8 cellular contexts compared by ENCODE assay signal in genomic region chr7:152759655-152760383, GRCh38. TPM values are rescaled to one million over a fixed set of nuclear protein-coding genes. Genes with fewer than 3 reads are reported as not detected.
A peak's percentile ranks its signal among the peaks of the same experiment; 100 is the strongest.
DNase-seq lines count a peak whose midpoint lies in the region; ATAC-seq and TF ChIP-seq lines count a peak whose summit lies in the region.

ACTR3B (plus strand) TSS chr7:152759752; CDS start chr7:152759883, 131 bp downstream.

- peaks cover 4% of the 10 kb centered on the region for H4K20me1 ChIP-seq in osteoblast (ENCODE audit: insufficient read depth, low read length)

- no peaks in the 10 kb centered on the region for H3K9me3 Mint-ChIP-seq in IgD-negative memory B cell
- H3K9me3 Mint-ChIP-seq in activated naive CD4-positive, alpha-beta T cell treated with anti-CD3 and anti-CD28 coated beads, Interleukin-2, amount 50 U/mL, for 24 hours, result no peaks in the 10 kb centered on the region

- no peaks in the 10 kb centered on the region for H3K27me3 Mint-ChIP-seq in IgD-negative memory B cell
- no peaks in the 10 kb centered on the region for H3K27me3 Mint-ChIP-seq in activated naive CD4-positive, alpha-beta T cell treated with anti-CD3 and anti-CD28 coated beads, Interleukin-2, amount 50 U/mL, for 24 hours

- peaks cover 2% of the 10 kb centered on the region for H3K27me3 ChIP-seq in osteoblast (ENCODE audit: insufficient read depth, low read length)

- no peak for TF ChIP-seq CTCF in osteoblast (IDR thresholded peaks at IDR 0.05; ENCODE audit: extremely low read depth, low read depth, low read length)

- peaks cover 15% of the 10 kb centered on the region for H3K79me2 ChIP-seq in osteoblast (ENCODE audit: insufficient read depth, low read length)

- H3K4me3 ChIP-seq in osteoblast (ENCODE audit: insufficient read depth, low read length), result peak within 1 kb of the TSS; percentile 81

- H3K36me3 Mint-ChIP-seq in IgD-negative memory B cell, result no peaks in the 10 kb centered on the region
- no peaks in the 10 kb centered on the region for H3K36me3 Mint-ChIP-seq in activated naive CD4-positive, alpha-beta T cell treated with anti-CD3 and anti-CD28 coated beads, Interleukin-2, amount 50 U/mL, for 24 hours

- H3K4me1 Mint-ChIP-seq in IgD-negative memory B cell, result peaks cover 7 to 27% (median 14%) of the 10 kb centered on the region in 3 donors
- peaks cover 22% of the 10 kb centered on the region for H3K4me1 Mint-ChIP-seq in activated naive CD4-positive, alpha-beta T cell treated with anti-CD3 and anti-CD28 coated beads, Interleukin-2, amount 50 U/mL, for 24 hours

- H3K36me3 ChIP-seq in osteoblast (ENCODE audit: insufficient read depth, low read length), result no peaks in the 10 kb centered on the region

- peak within 1 kb of the TSS; percentile 90 to 97 (median 94) for H3K4me3 Mint-ChIP-seq in IgD-negative memory B cell
- H3K4me3 Mint-ChIP-seq in activated naive CD4-positive, alpha-beta T cell treated with anti-CD3 and anti-CD28 coated beads, Interleukin-2, amount 50 U/mL, for 24 hours, result peak within 1 kb of the TSS; percentile 95

- ATAC-seq in GM21528 (IDR thresholded peaks at IDR 0.05; ENCODE audit: low FRiP score, unreplicated experiment), result peak; percentile 84

- H3K4me1 ChIP-seq in osteoblast (ENCODE audit: insufficient read depth, low read length), result peaks cover 21% of the 10 kb centered on the region

- H3K27ac Mint-ChIP-seq in IgD-negative memory B cell, result peak within 1 kb of the TSS; percentile 81 to 97 (median 87)
- H3K27ac Mint-ChIP-seq in activated naive CD4-positive, alpha-beta T cell treated with anti-CD3 and anti-CD28 coated beads, Interleukin-2, amount 50 U/mL, for 24 hours, result peak within 1 kb of the TSS; percentile 94

- H3K27ac ChIP-seq in osteoblast (ENCODE audit: low read depth, low read length), result peak within 1 kb of the TSS; percentile 86
- H3K27ac ChIP-seq in temporal lobe (ENCODE audit: low read depth, low read length), result no peak within 1 kb of the TSS

- no peaks in the 10 kb centered on the region for H3K9me3 ChIP-seq in osteoblast (ENCODE audit: low read depth, low read length)

- peak within 1 kb of the TSS; percentile 98 for H2AFZ ChIP-seq in osteoblast (ENCODE audit: low read length)

- DNase-seq in EL, result peak; percentile 79
- DNase-seq in SK-N-DZ (ENCODE audit: low spot score), result peak; percentile 78
- peak; percentile 87 for DNase-seq in glomerular visceral epithelial cell (ENCODE audit: extremely low spot score)
- peak; percentile 98 for DNase-seq in osteoblast (ENCODE audit: insufficient read length, low spot score, missing footprints)

- H3K4me2 ChIP-seq in osteoblast (ENCODE audit: insufficient read depth, low read length), result peak within 1 kb of the TSS; percentile 100

RNA-seq across cellular contexts. Expression of gene ACTR3B, which starts in this region (rescaled TPM):
- polyA plus RNA-seq in IgD-negative memory B cell, result 6.6 TPM
- polyA plus RNA-seq in SK-N-DZ (2014; cell fraction: cytosol; rRNA removed), result 17.3 and 36.4 TPM in 2 replicates
- polyA plus RNA-seq in SK-N-DZ (2014; cell fraction: nucleus; rRNA removed), result 11.0 and 14.1 TPM in 2 replicates
- total RNA-seq in osteoblast, result 8.5 and 9.0 TPM in 2 replicates
- 68.4 TPM for total RNA-seq in temporal lobe
